8 cellular contexts compared by ENCODE assay signal in genomic region chr11:66344550-66345315, GRCh38. TPM values are rescaled to one million over a fixed set of nuclear protein-coding genes. Genes with fewer than 3 reads are reported as not detected.
DNase-seq lines count a peak whose midpoint lies in the region; ATAC-seq and FAIRE-seq lines count a peak whose summit lies in the region.

TSS of gene BRMS1 (minus strand) at chr11:66345104. CDS start at chr11:66342234, 2,870 bp downstream.

- no peak for FAIRE-seq in urothelium cell line (lab: Jason Lieb, UNC)

- H3K27me3 ChIP-seq in right cardiac atrium (ENCODE audit: control insufficient read depth, insufficient read depth): no peaks in the 10 kb centered on the region

- intact Hi-C loops in T-helper 2 cell treated with Interferon-gamma antibody and Interleukin-4, amounts not matched to agents 100 ng/mL and 5 ng/mL, for 36 hours (cut with micrococcal nuclease): loop anchor here (1.0 to 5.0 kb wide), 5 partner anchors 32 to 292 kb away; partner anchors contain the start of genes MRPL11, RBM14, SF3B2 and YIF1A
- intact Hi-C loops in right cardiac atrium (cut with DNase I): no loop called here

- peaks cover 9% of the 10 kb centered on the region for H3K4me1 ChIP-seq in right cardiac atrium (ENCODE audit: control insufficient read depth, insufficient read depth, low read length)

- WGBS in right cardiac atrium: under 1% methylated on average over 59 of the region's 59 CpGs

- H3K4me3 ChIP-seq in right cardiac atrium (ENCODE audit: low read length): peak within 1 kb of the TSS; percentile 81

- ATAC-seq in GM18498 (IDR thresholded peaks at IDR 0.05; ENCODE audit: unreplicated experiment) (peak; percentile 75), HG02938 (IDR thresholded peaks at IDR 0.05; ENCODE audit: unreplicated experiment) (peak; percentile 65), right cardiac atrium (peak; percentile 91)

- DNase-seq in NCI-H1930 (lab: John Stamatoyannopoulos, UW): peak; percentile 81 to 94
- DNase-seq in anterior cingulate cortex (lab: John Stamatoyannopoulos, UW): peak; percentile 57 to 99 (median 94)
- peak; percentile 99 to 100 (median 99) for DNase-seq in right cardiac atrium
- DNase-seq in pulmonary artery endothelial cell (ENCODE audit: low read depth, low spot score): peak; percentile 91
- peak; percentile 95 for DNase-seq in urothelium cell line (ENCODE audit: low spot score)

- no peaks in the 10 kb centered on the region for H3K9me3 ChIP-seq in right cardiac atrium (ENCODE audit: control insufficient read depth, low read length)

- peak within 1 kb of the TSS; percentile 81 for H3K27ac ChIP-seq in right cardiac atrium (ENCODE audit: low read length)

RNA-seq across cellular contexts. Expression of gene BRMS1, which starts in this region (rescaled TPM):
- total RNA-seq in T-helper 2 cell treated with Interferon-gamma antibody and Interleukin-4, amounts not matched to agents 100 ng/mL and 5 ng/mL, for 36 hours: 42.5 and 44.9 TPM in 2 replicates
- total RNA-seq in right cardiac atrium (10 to 100 TPM; 12.7 to 19.8 (median 15.0) TPM), pulmonary artery endothelial cell (80.5 and 86.2 TPM in 2 replicates)
- 26.0 TPM for polyA plus RNA-seq in right cardiac atrium

Comparison
In these comparisons a context has a peak if more than half of its experiments do, and no peak if none do; other contexts are left out.
1. Peak in every context shown above with its lines: DNase-seq, ATAC-seq, H3K4me3 ChIP-seq and H3K27ac ChIP-seq.